Comparison of ENCODE assay signal across 21 cellular contexts in genomic region chr4:85784947-85785346, GRCh38.
DNase-seq lines count a peak whose midpoint lies in the region; ATAC-seq and FAIRE-seq lines count a peak whose summit lies in the region.
"Had no signal": no experiment of that assay in that cellular context is flagged by ENCODE, and none has a peak within 500 bp of the region (broad histone marks: within the 10 kb centered on the region; RNA-seq: fewer than 3 reads in every experiment).

No MANE protein-coding gene starts in this region.

- H3K27me3 Mint-ChIP-seq in activated CD8-positive, alpha-beta T cell treated with anti-CD3 and anti-CD28 coated beads, Interleukin-2, amount 10 ng/mL, durations not matched to agents 7 days and 5 days (ENCODE audit: low read depth): no peaks in the 10 kb centered on the region
- H3K27me3 Mint-ChIP-seq: B cell; dendritic cell treated with granulocyte-macrophage colony-stimulating factor and Interleukin-4, amounts not matched to agents 40 ng/mL and 50 ng/mL, for 4 days had no signal

- ATAC-seq in HG02678 (IDR thresholded peaks at IDR 0.05; ENCODE audit: unreplicated experiment): peak; percentile 47
- peak; percentile 59 for ATAC-seq in HG03571 (IDR thresholded peaks at IDR 0.05; ENCODE audit: unreplicated experiment)
- ATAC-seq in activated CD8-positive, alpha-beta T cell treated with anti-CD3 and anti-CD28 coated beads, Interleukin-2, amount 10 ng/mL, durations not matched to agents 7 days and 5 days: no peak
- ATAC-seq: lower lobe of right lung, pancreas had no signal

- no peaks in the 10 kb centered on the region for H3K4me1 Mint-ChIP-seq in activated CD8-positive, alpha-beta T cell treated with anti-CD3 and anti-CD28 coated beads, Interleukin-2, amount 10 ng/mL, durations not matched to agents 7 days and 5 days (ENCODE audit: low read depth)

- no peak overlapping the region for H3K27ac ChIP-seq in substantia nigra (ENCODE audit: low read depth, low read length, poor library complexity, severe bottlenecking)
- H3K27ac ChIP-seq: epithelial cell of prostate, lower lobe of right lung, pancreas, testis had no signal

- CTCF ChIA-PET in activated CD8-positive, alpha-beta T cell treated with anti-CD3 and anti-CD28 coated beads, Interleukin-2, amount 10 ng/mL, durations not matched to agents 7 days and 5 days (lab: Charles Lee): no interaction called here

- H3K9me3 Mint-ChIP-seq in activated CD8-positive, alpha-beta T cell treated with anti-CD3 and anti-CD28 coated beads, Interleukin-2, amount 10 ng/mL, durations not matched to agents 7 days and 5 days (ENCODE audit: insufficient read depth): no peaks in the 10 kb centered on the region
- H3K9me3 Mint-ChIP-seq: dendritic cell treated with granulocyte-macrophage colony-stimulating factor and Interleukin-4, amounts not matched to agents 40 ng/mL and 50 ng/mL, for 4 days had no signal

- no peak for DNase-seq in GM19239 (ENCODE audit: insufficient read length, low spot score)
- no peak for DNase-seq in activated CD8-positive, alpha-beta T cell treated with anti-CD3 and anti-CD28 coated beads, Interleukin-2, amount 10 ng/mL, durations not matched to agents 7 days and 5 days
- no peak for DNase-seq in NCI-H187 (lab: John Stamatoyannopoulos, UW)
- DNase-seq in substantia nigra (lab: John Stamatoyannopoulos, UW): no peak
- DNase-seq in GM03348 (ENCODE audit: low spot score): no peak
- DNase-seq: activated naive CD4-positive, alpha-beta T cell; Calu3; GDM1; lower lobe of right lung; MG63; NCI-H187 treated with DMSO at 0.1 percent for 48 hours; NCI-H510A treated with DMSO at 0.1 percent for 48 hours; pancreas; SHP77 treated with DMSO at 0.1 percent for 48 hours; stimulated activated CD4-positive, alpha-beta T cell treated with anti-CD3 and anti-CD28 coated beads, Interleukin-4, amount 100 ng/mL, for 4 hours; testis had no signal

- H3K36me3 Mint-ChIP-seq in activated CD8-positive, alpha-beta T cell treated with anti-CD3 and anti-CD28 coated beads, Interleukin-2, amount 10 ng/mL, durations not matched to agents 7 days and 5 days (ENCODE audit: low read depth): no peaks in the 10 kb centered on the region

- no peak overlapping the region for H3K27ac Mint-ChIP-seq in activated CD8-positive, alpha-beta T cell treated with anti-CD3 and anti-CD28 coated beads, Interleukin-2, amount 10 ng/mL, durations not matched to agents 7 days and 5 days
- H3K27ac Mint-ChIP-seq: B cell; dendritic cell treated with granulocyte-macrophage colony-stimulating factor and Interleukin-4, amounts not matched to agents 40 ng/mL and 50 ng/mL, for 4 days had no signal

- POLR2A ChIA-PET in activated CD8-positive, alpha-beta T cell treated with anti-CD3 and anti-CD28 coated beads, Interleukin-2, amount 10 ng/mL, durations not matched to agents 7 days and 5 days (lab: Charles Lee): no interaction called here

- peak; percentile 85 for FAIRE-seq in GM19239 (lab: Jason Lieb, UNC)
- FAIRE-seq: pancreas had no signal

- no peak overlapping the region for H3K4me3 Mint-ChIP-seq in activated CD8-positive, alpha-beta T cell treated with anti-CD3 and anti-CD28 coated beads, Interleukin-2, amount 10 ng/mL, durations not matched to agents 7 days and 5 days
- H3K4me3 Mint-ChIP-seq: B cell; dendritic cell treated with granulocyte-macrophage colony-stimulating factor and Interleukin-4, amounts not matched to agents 40 ng/mL and 50 ng/mL, for 4 days had no signal
